1 cellular context compared by ENCODE assay signal in the genomic region with DNA sequence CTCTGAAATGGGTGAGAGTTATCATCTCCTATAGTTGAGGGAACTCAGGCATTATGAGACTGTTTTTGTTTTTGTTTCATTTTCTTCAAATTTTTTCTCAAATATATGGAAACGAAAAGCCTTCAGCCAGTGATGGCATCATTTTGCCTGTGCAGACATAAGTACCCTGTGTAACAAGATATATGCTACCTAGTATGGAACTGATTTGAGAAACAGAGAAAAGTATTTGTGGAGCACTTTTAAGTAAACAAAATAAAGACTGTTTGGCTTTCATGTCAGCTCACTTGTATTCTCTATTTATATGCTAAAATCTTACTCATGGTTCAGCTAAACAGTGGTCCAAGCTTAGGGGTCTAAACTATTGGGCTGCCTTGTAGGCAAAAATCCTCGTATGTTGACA.
TF ChIP-seq lines count a peak whose summit lies in the region.

No MANE protein-coding gene starts in this region.

TF ChIP-seq in IMR-90, 13 proteins besides CTCF, POLR2A, EP300 and RAD21:
- TF ChIP-seq CHD1 (IDR thresholded peaks at IDR 0.05; ENCODE audit: low read depth, low read length) = no peak
- TF ChIP-seq RCOR1 (IDR thresholded peaks at IDR 0.05; ENCODE audit: insufficient replicate concordance, low read length) = no peak
